Comparison of ENCODE assay signal across 16 cellular contexts in genomic region chr1:181984006-181984405, GRCh38.
"Had no signal": no experiment of that assay in that cellular context is flagged by ENCODE, and none has a peak within 500 bp of the region (broad histone marks: within the 10 kb centered on the region; RNA-seq: fewer than 3 reads in every experiment).

No MANE protein-coding gene starts in this region.

- H3K27ac ChIP-seq: left lung, prostate gland, sigmoid colon, stomach, testis, tibial artery had no signal

- ATAC-seq: left lung; naive thymus-derived CD4-positive, alpha-beta T cell; right cardiac atrium; stimulated activated effector memory CD8-positive, alpha-beta T cell treated with anti-CD3 and anti-CD28 coated beads, Interleukin-12 subunit alpha, Interleukin-12 subunit beta, amount 100 ng/mL, for 72 hours had no signal

- DNase-seq: cortex of kidney; effector CD4-positive, alpha-beta T cell; kidney; left lung; mesenchymal stem cell; naive thymus-derived CD4-positive, alpha-beta T cell; right cardiac atrium; sigmoid colon; stimulated activated CD4-positive, alpha-beta T cell treated with anti-CD3 and anti-CD28 coated beads, Interleukin-2, amount 100 ng/mL, for 24 hours; stimulated activated CD4-positive, alpha-beta T cell treated with anti-CD3 and anti-CD28 coated beads, Interleukin-4, amount 100 ng/mL, for 24 hours; stimulated activated naive CD4-positive, alpha-beta T cell treated with Interleukin-2 at 50 U/mL for 16 hours; stomach; testis; tibial artery had no signal
